Comparison of ENCODE assay signal across 8 cellular contexts in the genomic region with DNA sequence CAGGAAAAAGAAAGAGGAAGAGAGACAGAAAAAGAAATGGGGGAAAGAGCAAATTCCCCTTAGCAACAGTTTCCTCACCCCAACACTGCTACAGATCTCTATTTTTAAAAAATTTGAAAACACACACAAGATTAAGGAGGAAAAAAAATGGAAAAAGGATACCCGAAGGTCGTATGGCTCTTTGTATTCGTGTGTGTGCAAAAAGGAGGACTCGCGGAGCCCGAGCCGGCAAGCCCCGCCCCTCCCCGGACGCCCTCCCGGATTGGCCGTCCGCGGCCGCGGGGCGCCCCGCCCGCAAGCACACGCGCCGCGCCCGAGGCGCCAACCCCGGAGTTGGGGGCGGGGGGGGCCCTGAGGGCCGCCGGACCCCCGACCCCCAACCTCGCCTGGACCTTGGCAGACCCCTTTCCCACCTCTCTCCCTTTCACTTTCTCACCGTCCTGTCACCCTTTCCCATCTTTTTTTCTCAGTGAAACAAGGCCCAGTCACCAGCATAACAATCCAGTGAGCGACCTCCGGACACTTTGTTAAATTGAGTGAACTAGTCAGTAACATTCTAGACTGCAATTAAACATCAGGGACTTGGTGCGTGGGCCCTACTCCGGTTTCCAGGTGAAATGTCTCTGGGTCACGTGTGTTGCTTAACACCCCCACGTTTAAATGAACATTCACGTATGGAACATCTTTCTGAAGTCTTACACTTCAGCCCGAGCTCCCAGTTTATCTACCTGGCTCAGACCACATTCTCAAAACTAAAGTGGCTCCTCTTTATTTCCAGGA. TPM values are rescaled to one million over a fixed set of nuclear protein-coding genes. Genes with fewer than 3 reads are reported as not detected.
A peak's percentile ranks its signal among the peaks of the same experiment; 100 is the strongest.
DNase-seq lines count a peak whose midpoint lies in the region; ATAC-seq, FAIRE-seq and TF ChIP-seq lines count a peak whose summit lies in the region.

A gene with protein sequence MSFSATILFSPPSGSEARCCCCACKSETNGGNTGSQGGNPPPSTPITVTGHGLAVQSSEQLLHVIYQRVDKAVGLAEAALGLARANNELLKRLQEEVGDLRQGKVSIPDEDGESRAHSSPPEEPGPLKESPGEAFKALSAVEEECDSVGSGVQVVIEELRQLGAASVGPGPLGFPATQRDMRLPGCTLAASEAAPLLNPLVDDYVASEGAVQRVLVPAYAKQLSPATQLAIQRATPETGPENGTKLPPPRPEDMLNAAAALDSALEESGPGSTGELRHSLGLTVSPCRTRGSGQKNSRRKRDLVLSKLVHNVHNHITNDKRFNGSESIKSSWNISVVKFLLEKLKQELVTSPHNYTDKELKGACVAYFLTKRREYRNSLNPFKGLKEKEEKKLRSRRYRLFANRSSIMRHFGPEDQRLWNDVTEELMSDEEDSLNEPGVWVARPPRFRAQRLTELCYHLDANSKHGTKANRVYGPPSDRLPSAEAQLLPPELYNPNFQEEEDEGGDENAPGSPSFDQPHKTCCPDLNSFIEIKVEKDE (minus strand): TSS at position 205 of the 780 bp plus-strand sequence. CDS start 11,120 bp downstream, outside the sequence.

- H3K79me2 ChIP-seq in DND-41 (ENCODE audit: insufficient read depth, low read length) (peaks cover 29% of the 10 kb centered on the region), HepG2 (ENCODE audit: insufficient read depth, low read length) (peaks cover 2% of the 10 kb centered on the region)

- H2AFZ ChIP-seq in DND-41 (ENCODE audit: low read depth, low read length) = peak within 1 kb of the TSS; percentile 98
- H2AFZ ChIP-seq in HepG2 (ENCODE audit: low read length) = peak within 1 kb of the TSS; percentile 97

- CTCF ChIA-PET in activated CD4-positive, alpha-beta T cell treated with anti-CD3 and anti-CD28 coated beads, Interleukin-2, amount 10 ng/mL, durations not matched to agents 7 days and 5 days (lab: Charles Lee) = interaction anchor here (0.6 to 1.3 kb wide), 3 partner anchors 25 to 1098 kb away, joined by 3 to 7 read pairs (median 3); no protein-coding TSS in a partner anchor
- CTCF ChIA-PET in HepG2 (lab: Yijun Ruan, JAX; ENCODE audit: low intra/inter-chr PET ratio, low total read pairs) = no interaction called here

- H3K4me3 ChIP-seq in DND-41 (ENCODE audit: low read depth in 1 of 2, low read length in 2 of 2) (peak within 1 kb of the TSS; percentile 39 to 61; a peak in 3 of 4 replicates), HepG2 (replicated peaks in 1 of 3; ENCODE audit: insufficient read depth in 1 of 3, low read depth in 2 of 3, low read length in 3 of 3) (peak within 1 kb of the TSS; percentile 57 to 77 (median 76))

- TF ChIP-seq EP300 in HepG2 (IDR thresholded peaks at IDR 0.05; ENCODE audit: low read depth in 2 of 2, low read length in 2 of 2) (peak in 1 of 2 experiments; percentile 38; a peak in 1 of 4 replicates), HepG2 (CRISPR knock-in tag; IDR thresholded peaks at IDR 0.05; ENCODE audit: borderline replicate concordance) (peak; percentile 42; the same call in 1 of the 2 replicates)

- H3K4me3 Mint-ChIP-seq in activated CD4-positive, alpha-beta T cell treated with anti-CD3 and anti-CD28 coated beads, Interleukin-2, amount 10 ng/mL, durations not matched to agents 7 days and 5 days = peak within 1 kb of the TSS; percentile 95

- H3K4me2 ChIP-seq in DND-41 (ENCODE audit: insufficient read depth, low read length) = peak within 1 kb of the TSS; percentile 72
- peak within 1 kb of the TSS; percentile 99 for H3K4me2 ChIP-seq in HepG2 (ENCODE audit: low read depth, low read length)

- H3K36me3 Mint-ChIP-seq in activated CD4-positive, alpha-beta T cell treated with anti-CD3 and anti-CD28 coated beads, Interleukin-2, amount 10 ng/mL, durations not matched to agents 7 days and 5 days (ENCODE audit: low read depth) = peaks cover 6% of the 10 kb centered on the region

- H3K36me3 ChIP-seq in DND-41 (ENCODE audit: insufficient read depth, low read length) (no peaks in the 10 kb centered on the region), HepG2 (replicated peaks in 1 of 2; ENCODE audit: control insufficient read depth in 1 of 2, insufficient read depth in 2 of 2, low read length in 2 of 2) (no peaks in the 10 kb centered on the region)

- H3K4me1 ChIP-seq in DND-41 (ENCODE audit: insufficient read depth, low read length) (peaks cover 42% of the 10 kb centered on the region), HepG2 (ENCODE audit: insufficient read depth, low read length) (peaks cover 63% of the 10 kb centered on the region)

- TF ChIP-seq CTCF in DND-41 (IDR thresholded peaks at IDR 0.05; ENCODE audit: borderline replicate concordance, extremely low read depth, low read length, poor library complexity, severe bottlenecking) (no peak), HepG2 (CRISPR knock-in tag; IDR thresholded peaks at IDR 0.05) (no peak)

- POLR2A ChIA-PET in activated CD4-positive, alpha-beta T cell treated with anti-CD3 and anti-CD28 coated beads, Interleukin-2, amount 10 ng/mL, durations not matched to agents 7 days and 5 days (lab: Charles Lee) = no interaction called here
- POLR2A ChIA-PET in HepG2 (lab: Yijun Ruan, JAX) = interaction anchor here (0.6 to 2.6 kb wide), 13 partner anchors 9 to 85 kb away, joined by 3 to 12 read pairs (median 4); a partner anchor contains a TSS

- H3K4me1 Mint-ChIP-seq in activated CD4-positive, alpha-beta T cell treated with anti-CD3 and anti-CD28 coated beads, Interleukin-2, amount 10 ng/mL, durations not matched to agents 7 days and 5 days = peaks cover 47% of the 10 kb centered on the region

- 2% methylated on average over 39 of the region's 40 CpGs for WGBS in HepG2 (ENCODE audit: low lambda C conversion rate)

- H3K27ac ChIP-seq in DND-41 (ENCODE audit: low read length) (peak within 1 kb of the TSS; percentile 100), HepG2 (ENCODE audit: extremely low read length, insufficient read depth, low read length) (peak within 1 kb of the TSS; percentile 67)

- ATAC-seq in DND-41 (ENCODE audit: insufficient read depth, low read depth) (peak; percentile 44), HG03039 (IDR thresholded peaks at IDR 0.05; ENCODE audit: unreplicated experiment) (peak; percentile 32), HepG2 (peak; percentile 24)

- TF ChIP-seq POLR2A in HepG2 (IDR thresholded peaks at IDR 0.05; ENCODE audit: insufficient read depth in 1 of 2, low read depth in 2 of 2, low read length in 2 of 2) = peak; percentile 71 to 73

- FAIRE-seq in HepG2 (lab: Jason Lieb, UNC) = no peak

- peak within 1 kb of the TSS; percentile 92 for H3K27ac Mint-ChIP-seq in activated CD4-positive, alpha-beta T cell treated with anti-CD3 and anti-CD28 coated beads, Interleukin-2, amount 10 ng/mL, durations not matched to agents 7 days and 5 days

- DNase-seq in DND-41 (peak; percentile 87), NCI-H524 treated with DMSO at 0.1 percent for 48 hours (lab: John Stamatoyannopoulos, UW) (peak; percentile 49), dedifferentiated amniotic fluid mesenchymal stem cell (ENCODE audit: extremely low spot score) (peak; percentile 42), HepG2 (ENCODE audit: low spot score) (peak; percentile 69), GOT3 (lab: John Stamatoyannopoulos, UW) (no peak)
- peak; percentile 85 for DNase-seq in activated CD4-positive, alpha-beta T cell treated with anti-CD3 and anti-CD28 coated beads, Interleukin-2, amount 10 ng/mL, durations not matched to agents 7 days and 5 days
- DNase-seq in stimulated activated CD4-positive, alpha-beta T cell treated with anti-CD3 and anti-CD28 coated beads, Interleukin-2, amount 100 ng/mL, for 48 hours = peak; percentile 75 to 78

- BruUV-seq in HepG2 (replicated peaks; lab: Mats Ljungman, UMichigan) = no TSS peak

- no peaks in the 10 kb centered on the region for H3K9me3 ChIP-seq in DND-41 (ENCODE audit: insufficient read depth, low read length, severe bottlenecking)
- no peaks in the 10 kb centered on the region for H3K9me3 ChIP-seq in HepG2 (ENCODE audit: low read length)

- TF ChIP-seq RAD21 in HepG2 (CRISPR knock-in tag; IDR thresholded peaks at IDR 0.05) = no peak; the same call in 1 of the 2 replicates

- H3K27me3 ChIP-seq in DND-41 (ENCODE audit: insufficient read depth, low read length, poor library complexity) (no peaks in the 10 kb centered on the region), HepG2 (ENCODE audit: control insufficient read depth in 1 of 2, insufficient read depth in 2 of 2, low read length in 2 of 2) (no peaks in the 10 kb centered on the region; a peak in 1 of 5 replicates)

- H3K9ac ChIP-seq in DND-41 (ENCODE audit: low read depth, low read length) = peak within 1 kb of the TSS; percentile 72
- peak within 1 kb of the TSS; percentile 72 for H3K9ac ChIP-seq in HepG2 (ENCODE audit: insufficient read depth, low read depth, low read length)

- intact Hi-C loops in HepG2 (cut with micrococcal nuclease; ENCODE audit: unreplicated experiment) = loop anchor here (1.0 to 5.0 kb wide), 2 partner anchors 24 to 413 kb away; a partner anchor contains a TSS

- H3K27me3 Mint-ChIP-seq in activated CD4-positive, alpha-beta T cell treated with anti-CD3 and anti-CD28 coated beads, Interleukin-2, amount 10 ng/mL, durations not matched to agents 7 days and 5 days = no peaks in the 10 kb centered on the region

- peaks cover 2% of the 10 kb centered on the region for H3K9me3 Mint-ChIP-seq in activated CD4-positive, alpha-beta T cell treated with anti-CD3 and anti-CD28 coated beads, Interleukin-2, amount 10 ng/mL, durations not matched to agents 7 days and 5 days

- in situ Hi-C loops in HepG2 (cut with HindIII; ENCODE audit: extremely low pct_ligation_motif_present, low pct_unique_long_range_greater_than_20kb) = no loop called here

- H4K20me1 ChIP-seq in DND-41 (ENCODE audit: insufficient read depth, low read length) (no peaks in the 10 kb centered on the region), HepG2 (ENCODE audit: insufficient read depth, low read length) (no peaks in the 10 kb centered on the region)

RNA-seq across cellular contexts. Expression of the gene that starts here (rescaled TPM):
- 10 to 100 TPM in 1 of 2 experiments, 1 to 10 TPM in 1; 9.4 to 11.1 TPM for total RNA-seq in activated CD4-positive, alpha-beta T cell treated with anti-CD3 and anti-CD28 coated beads, Interleukin-2, amount 10 ng/mL, durations not matched to agents 7 days and 5 days
- 10.8 and 11.4 TPM in 2 replicates for total RNA-seq in HepG2 (2016; rRNA removed; fragmentation: Illumina TruSeq; extraction: Trizol)
- total RNA-seq in HepG2 (2016; cell fraction: cytosol; rRNA removed; fragmentation: Illumina TruSeq; extraction: Trizol; ENCODE audit: low read depth) = 3.1 and 3.7 TPM in 2 replicates
- total RNA-seq in HepG2 (2016; cell fraction: insoluble cytoplasmic fraction; rRNA removed; fragmentation: Illumina TruSeq; extraction: Trizol) = 10.9 and 11.2 TPM in 2 replicates
- total RNA-seq in HepG2 (2016; cell fraction: membrane; rRNA removed; fragmentation: Illumina TruSeq; extraction: Trizol) = 7.8 and 9.1 TPM in 2 replicates
- total RNA-seq in HepG2 (2016; cell fraction: nucleus; rRNA removed; fragmentation: Illumina TruSeq; extraction: Trizol) = 6.7 and 8.3 TPM in 2 replicates
- 19.8 and 22.5 TPM in 2 replicates for polyA plus RNA-seq in HepG2 (2011; rRNA removed)
- polyA plus RNA-seq in HepG2 (2011; cell fraction: cytosol; rRNA removed) = 18.0 and 23.7 TPM in 2 replicates
- polyA plus RNA-seq in HepG2 (2011; cell fraction: nucleus; rRNA removed) = 27.1 and 27.7 TPM in 2 replicates
- polyA plus RNA-seq in HepG2 (2012) = 14.5 and 15.7 TPM in 2 replicates
- polyA plus RNA-seq in HepG2 (2016; cell fraction: cytosol; fragmentation: Illumina TruSeq; extraction: Trizol; ENCODE audit: low read depth) = 2.6 and 3.0 TPM in 2 replicates
- 9.9 and 10.2 TPM in 2 replicates for polyA plus RNA-seq in HepG2 (2016; cell fraction: insoluble cytoplasmic fraction; fragmentation: Illumina TruSeq; extraction: Trizol; ENCODE audit: low read depth)
- 6.4 TPM in 2 replicates for polyA plus RNA-seq in HepG2 (2016; cell fraction: membrane; fragmentation: Illumina TruSeq; extraction: Trizol; ENCODE audit: low read depth)
- 19.5 and 24.7 TPM in 2 replicates for polyA plus RNA-seq in HepG2 (2016; cell fraction: nucleus; fragmentation: Illumina TruSeq; extraction: Trizol; ENCODE audit: insufficient read depth, low read depth)
- polyA minus RNA-seq in HepG2 (2011; rRNA and poly(A)+ RNA removed; ENCODE audit: low replicate concordance) = 18.0 and 62.7 TPM in 2 replicates
- polyA minus RNA-seq in HepG2 (2011; cell fraction: cytosol; rRNA and poly(A)+ RNA removed) = 8.0 and 14.8 TPM in 2 replicates
- 8.8 and 11.9 TPM in 2 replicates for polyA minus RNA-seq in HepG2 (2011; cell fraction: nucleus; rRNA and poly(A)+ RNA removed)
